In genomic region chr6:155216312-155217028, GRCh38 we compare ENCODE assay signal across 16 cellular contexts. TPM values are rescaled to one million over a fixed set of nuclear protein-coding genes. Genes with fewer than 3 reads are reported as not detected.
A peak's percentile ranks its signal among the peaks of the same experiment; 100 is the strongest.
DNase-seq lines count a peak whose midpoint lies in the region; ATAC-seq and TF ChIP-seq lines count a peak whose summit lies in the region.
"Had no signal": no experiment of that assay in that cellular context is flagged by ENCODE, and none has a peak within 500 bp of the region (broad histone marks: within the 10 kb centered on the region; RNA-seq: fewer than 3 reads in every experiment).

No MANE protein-coding gene starts in this region.

- peaks cover 8% of the 10 kb centered on the region for H3K36me3 Mint-ChIP-seq in glutamatergic neuron (ENCODE audit: unreplicated experiment)

- H3K4me1 Mint-ChIP-seq in glutamatergic neuron (ENCODE audit: low read depth, unreplicated experiment) = peaks cover 24% of the 10 kb centered on the region
- H3K4me1 Mint-ChIP-seq: B cell had no signal

- H3K27me3 Mint-ChIP-seq in glutamatergic neuron (ENCODE audit: unreplicated experiment) = no peaks in the 10 kb centered on the region

- DNase-seq in NCI-H1417 (lab: John Stamatoyannopoulos, UW) (peak in 2 of 3 experiments; percentile 92 to 98), NCI-H69 (lab: John Stamatoyannopoulos, UW) (peak; percentile 98), glutamatergic neuron (peak; percentile 34), retina (peak; percentile 72), COLO829 (ENCODE audit: low spot score) (no peak)
- no peak for DNase-seq in activated CD8-positive, alpha-beta memory T cell treated with anti-CD3 and anti-CD28 coated beads for 24 hours
- DNase-seq: foreskin fibroblast; GDM1; GOT3; lower lobe of right lung; NCI-H187 treated with DMSO at 0.1 percent for 48 hours; sigmoid colon; stimulated activated CD4-positive, alpha-beta T cell treated with anti-CD3 and anti-CD28 coated beads, Interleukin-1b, Interleukin-23, amount 100 ng/mL, for 48 hours had no signal

- no peak for ATAC-seq in GM18858 (IDR thresholded peaks at IDR 0.05; ENCODE audit: unreplicated experiment)
- ATAC-seq: lower lobe of right lung had no signal

- no peak for TF ChIP-seq CTCF in glutamatergic neuron (IDR thresholded peaks at IDR 0.05; ENCODE audit: partially characterized antibody, unreplicated experiment)

- peak overlapping the region; percentile 17 for H3K4me3 Mint-ChIP-seq in glutamatergic neuron (ENCODE audit: unreplicated experiment)
- H3K4me3 Mint-ChIP-seq: B cell; natural killer cell treated with Interleukin-12 subunit alpha and Interleukin-12 subunit beta and Interleukin-15 and Interleukin-18, amount 100 ng/mL, for 72 hours had no signal

- H3K9me3 Mint-ChIP-seq in glutamatergic neuron (ENCODE audit: unreplicated experiment) = peaks cover 11% of the 10 kb centered on the region
- H3K9me3 Mint-ChIP-seq: natural killer cell treated with Interleukin-12 subunit alpha and Interleukin-12 subunit beta and Interleukin-15 and Interleukin-18, amount 100 ng/mL, for 72 hours had no signal

- peak overlapping the region; percentile 52 for H3K27ac Mint-ChIP-seq in glutamatergic neuron (ENCODE audit: unreplicated experiment)
- H3K27ac Mint-ChIP-seq: B cell; natural killer cell treated with Interleukin-12 subunit alpha and Interleukin-12 subunit beta and Interleukin-15 and Interleukin-18, amount 100 ng/mL, for 72 hours had no signal

RNA-seq across cellular contexts. Expression of gene CLDN20, which starts 47.3 kb away (rescaled TPM):
- total RNA-seq in glutamatergic neuron (ENCODE audit: unreplicated experiment) = not detected
- total RNA-seq: B cell; lower lobe of right lung; natural killer cell treated with Interleukin-12 subunit alpha and Interleukin-12 subunit beta and Interleukin-15 and Interleukin-18, amount 100 ng/mL, for 72 hours; sigmoid colon had no signal

Comparison
In these comparisons a context has a peak if more than half of its experiments do, and no peak if none do; other contexts are left out.
1. DNase-seq: peak in NCI-H1417 (2 of 3), NCI-H69 (single experiment), glutamatergic neuron (single experiment) and retina (single experiment); none in activated CD8-positive, alpha-beta memory T cell treated with anti-CD3 and anti-CD28 coated beads for 24 hours (single experiment) and COLO829 (single experiment).